Comparison of ENCODE assay signal across 9 cellular contexts in genomic region chr4:67700119-67700873, GRCh38. TPM values are rescaled to one million over a fixed set of nuclear protein-coding genes. Genes with fewer than 3 reads are reported as not detected.
A peak's percentile ranks its signal among the peaks of the same experiment; 100 is the strongest.
DNase-seq lines count a peak whose midpoint lies in the region; ATAC-seq, FAIRE-seq and TF ChIP-seq lines count a peak whose summit lies in the region.
"Had no signal": no experiment of that assay in that cellular context is flagged by ENCODE, and none has a peak within 500 bp of the region (broad histone marks: within the 10 kb centered on the region; RNA-seq: fewer than 3 reads in every experiment).

No MANE protein-coding gene starts in this region.

- H3K4me1 ChIP-seq in pancreas, result peaks cover 0 to 17% (median 15%) of the 10 kb centered on the region in 3 donors

- H3K36me3 ChIP-seq in WERI-Rb-1 (peaks cover 9% of the 10 kb centered on the region; the same call in 1 of the 2 replicates), pancreas (no peaks in the 10 kb centered on the region)

- H3K27ac ChIP-seq in WERI-Rb-1 (peak overlapping the region; percentile 91), pancreas (peak overlapping the region; percentile 73 to 89 (median 86))

- no peaks in the 10 kb centered on the region for H3K27me3 ChIP-seq in WERI-Rb-1 (ENCODE audit: insufficient read depth, low read depth, severe bottlenecking)
- H3K27me3 ChIP-seq in pancreas, result no peaks in the 10 kb centered on the region

- H3K4me3 ChIP-seq in WERI-Rb-1 (ENCODE audit: low read depth, low read length) (peak overlapping the region; percentile 81), foreskin fibroblast (ENCODE audit: low read depth in 1 of 2, low read length in 2 of 2) (peak overlapping the region; percentile 72 to 81), pancreas (peak overlapping the region; percentile 69 to 89 (median 84))

- H3K9me3 ChIP-seq in WERI-Rb-1 (ENCODE audit: severe bottlenecking) (no peaks in the 10 kb centered on the region), pancreas (no peaks in the 10 kb centered on the region)

- TF ChIP-seq CTCF in D721Med (IDR thresholded peaks at IDR 0.05; ENCODE audit: insufficient read depth, missing control alignments) (no peak), WERI-Rb-1 (IDR thresholded peaks at IDR 0.05; ENCODE audit: low read depth, low read length) (no peak), foreskin fibroblast (IDR thresholded peaks at IDR 0.05; ENCODE audit: low read depth, low read length) (no peak), pancreas (IDR thresholded peaks at IDR 0.05) (no peak)

- DNase-seq in D721Med (ENCODE audit: insufficient read length, low spot score) (no peak), WERI-Rb-1 (no peak), foreskin fibroblast (no peak), pancreas (no peak)

- peak; percentile 18 for ATAC-seq in GM19043 (IDR thresholded peaks at IDR 0.05; ENCODE audit: low read depth, unreplicated experiment)
- peak; percentile 25 for ATAC-seq in HG03565 (IDR thresholded peaks at IDR 0.05; ENCODE audit: unreplicated experiment)
- peak; percentile 5 to 35 (median 20) for ATAC-seq in pancreas
- no peak for ATAC-seq in GM21526 (IDR thresholded peaks at IDR 0.05; ENCODE audit: low FRiP score, unreplicated experiment)
- ATAC-seq in HG03039 (IDR thresholded peaks at IDR 0.05; ENCODE audit: unreplicated experiment), result no peak

- FAIRE-seq in D721Med (lab: Jason Lieb, UNC) (peak; percentile 44), pancreas (lab: Jason Lieb, UNC) (no peak)

- 5 to 8% methylated on average over 17 of the region's 17 CpGs for WGBS in pancreas, 2 donors

- intact Hi-C loops in pancreas (cut with DNase I), result no loop called here

RNA-seq across cellular contexts. Expression of gene UBA6, which starts 0.7 kb away (rescaled TPM):
- total RNA-seq in pancreas, result 10 to 100 TPM; 11.0 to 26.5 (median 16.3) TPM
- polyA plus RNA-seq in pancreas, result 1 to 10 TPM; 4.1 to 5.3 TPM

RNA-seq across cellular contexts. Expression of gene GNRHR, which starts 53.9 kb away (rescaled TPM):
- not detected for total RNA-seq in pancreas
- not detected for polyA plus RNA-seq in pancreas
- total RNA-seq: activated CD8-positive, alpha-beta memory T cell treated with anti-CD3 and anti-CD28 coated beads for 36 hours had no signal

Comparison
In these comparisons a context has a peak if more than half of its experiments do, and no peak if none do; other contexts are left out.
1. ATAC-seq: peak in GM19043 (single experiment), HG03565 (single experiment) and pancreas (4 of 4); none in GM21526 (single experiment) and HG03039 (single experiment).
2. Peak in every context shown above with its lines, with median percentiles within 50 percentile points of each other: H3K4me3 ChIP-seq.